2 cellular contexts compared by ENCODE assay signal in genomic region chr5:1437452-1437851, GRCh38.
TF ChIP-seq lines count a peak whose summit lies in the region.

No MANE protein-coding gene starts in this region.

TF ChIP-seq in A549, 52 proteins besides CTCF, POLR2A, EP300 and RAD21 (continued from another document):
- TF ChIP-seq REST (IDR thresholded peaks at IDR 0.05) (no peak), KDM1A (IDR thresholded peaks at IDR 0.05; ENCODE audit: low read depth) (no peak)

TF ChIP-seq in GM23338, 12 proteins besides CTCF, POLR2A, EP300 and RAD21 (continued from another document):
- TF ChIP-seq ETS1 (IDR thresholded peaks at IDR 0.05) (no peak), EZH2phosphoT487 (IDR thresholded peaks at IDR 0.05; ENCODE audit: unreplicated experiment) (no peak)
